17 cellular contexts compared by ENCODE assay signal in the genomic region with DNA sequence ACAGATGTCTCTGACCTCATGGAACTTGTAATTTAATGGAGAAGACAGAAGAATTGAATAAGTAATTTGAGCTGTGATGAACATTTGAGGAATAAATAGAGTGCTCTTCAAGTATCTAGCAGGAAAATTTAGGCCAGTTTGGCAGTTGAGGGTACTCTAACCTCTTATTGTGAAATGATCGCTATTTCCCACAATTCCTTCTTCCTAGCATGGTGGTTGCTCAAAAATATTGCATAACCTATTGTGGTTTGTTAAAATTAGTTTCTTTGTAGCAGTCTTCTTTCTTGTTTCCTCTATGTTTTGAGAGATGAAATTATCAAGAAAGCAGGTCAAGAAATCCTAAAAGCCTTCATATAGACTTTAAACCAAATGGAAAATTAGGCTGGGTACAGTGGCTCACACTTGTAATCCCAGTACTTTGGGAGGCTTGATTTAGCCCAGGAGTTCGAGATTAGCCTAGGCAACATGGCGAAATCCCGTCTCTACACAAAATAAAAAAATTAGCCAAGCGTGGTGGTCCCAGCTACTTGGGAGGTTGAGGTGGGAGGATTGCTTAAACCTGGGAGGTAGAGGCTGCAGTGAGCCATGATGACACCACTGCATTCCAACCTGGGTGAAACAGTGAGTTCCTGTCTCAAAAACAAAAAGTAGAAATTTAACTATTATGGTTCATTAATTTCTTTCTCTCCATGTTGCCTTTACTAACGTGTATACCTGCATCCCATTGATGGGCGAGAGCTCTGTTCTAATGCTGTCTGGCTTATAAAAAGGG. TPM values are rescaled to one million over a fixed set of nuclear protein-coding genes. Genes with fewer than 3 reads are reported as not detected.
DNase-seq lines count a peak whose midpoint lies in the region; ATAC-seq and TF ChIP-seq lines count a peak whose summit lies in the region.
"Had no signal": no experiment of that assay in that cellular context is flagged by ENCODE, and none has a peak within 500 bp of the region (broad histone marks: within the 10 kb centered on the region; RNA-seq: fewer than 3 reads in every experiment).

No MANE protein-coding gene starts in this region.

- no peaks in the 10 kb centered on the region for H3K27me3 ChIP-seq in ACC112 (ENCODE audit: insufficient read depth, low read length)
- no peaks in the 10 kb centered on the region for H3K27me3 ChIP-seq in HL-60 (ENCODE audit: insufficient read depth, poor library complexity, severe bottlenecking)
- H3K27me3 ChIP-seq in naive thymus-derived CD4-positive, alpha-beta T cell (ENCODE audit: control insufficient read depth in 2 of 2, insufficient read depth in 2 of 2, low read length in 2 of 2): no peaks in the 10 kb centered on the region
- H3K27me3 ChIP-seq: vagina had no signal

- DNase-seq in HL-60 (ENCODE audit: low read depth in 1 of 2, low spot score in 1 of 2) (peak; percentile 73 to 98), RPMI7951 (ENCODE audit: low read depth) (peak; percentile 45), fibroblast of the aortic adventitia (ENCODE audit: low read depth) (peak; percentile 25), GM19240 (ENCODE audit: insufficient read length, low spot score) (no peak), NCI-H1417 treated with DMSO at 0.1 percent for 48 hours (lab: John Stamatoyannopoulos, UW) (no peak), NCI-H2081 treated with DMSO at 0.1 percent for 48 hours (lab: John Stamatoyannopoulos, UW) (no peak)
- DNase-seq in naive thymus-derived CD4-positive, alpha-beta T cell: no peak
- DNase-seq: activated gamma-delta T cell; NK-92 treated with Interleukin-12 subunit alpha and Interleukin-12 subunit beta, amount 100 ng/mL, for 24 hours; SK-N-SH; stimulated activated naive CD8-positive, alpha-beta T cell treated with anti-CD3 and anti-CD28 coated beads, Interleukin-15, Interleukin-2, amounts not matched to agents 100 U/mL and 50 U/mL, for 24 hours had no signal

- H3K27ac ChIP-seq in ACC112 (ENCODE audit: low read depth, low read length): peak overlapping the region; percentile 43
- peak overlapping the region; percentile 92 for H3K27ac ChIP-seq in HL-60 (replicated peaks)
- no peak overlapping the region for H3K27ac ChIP-seq in naive thymus-derived CD4-positive, alpha-beta T cell (ENCODE audit: low read depth, low read length)
- H3K27ac ChIP-seq: A549, vagina had no signal

- no peak for TF ChIP-seq CTCF in HL-60 (IDR thresholded peaks at IDR 0.05; ENCODE audit: insufficient read depth, low read length)
- TF ChIP-seq CTCF in fibroblast of the aortic adventitia (IDR thresholded peaks at IDR 0.05; ENCODE audit: insufficient read depth, low read length): no peak

- intact Hi-C loops in naive thymus-derived CD4-positive, alpha-beta T cell (cut with micrococcal nuclease): no loop called here

- peaks cover 0 to 2% (median 0%) of the 10 kb centered on the region in 7 donors for H3K4me1 Mint-ChIP-seq in naive thymus-derived CD4-positive, alpha-beta T cell

- peaks cover 0 to 59% (median 36%) of the 10 kb centered on the region in 5 donors for H3K36me3 Mint-ChIP-seq in naive thymus-derived CD4-positive, alpha-beta T cell

- H2AFZ ChIP-seq in ACC112 (ENCODE audit: low read length, unreplicated experiment): no peak overlapping the region

- CTCF ChIA-PET in naive thymus-derived CD4-positive, alpha-beta T cell (lab: Charles Lee): interaction anchor here (0.9 kb wide), 1 partner anchor 11 kb away, joined by 3 read pairs; no protein-coding TSS in a partner anchor

- H3K36me3 ChIP-seq in ACC112 (ENCODE audit: insufficient read depth, low read length): no peaks in the 10 kb centered on the region
- no peaks in the 10 kb centered on the region for H3K36me3 ChIP-seq in naive thymus-derived CD4-positive, alpha-beta T cell (ENCODE audit: control insufficient read depth in 2 of 3, insufficient read depth in 3 of 3, low read length in 3 of 3)
- H3K36me3 ChIP-seq: vagina had no signal

- no peak overlapping the region for H3K4me3 Mint-ChIP-seq in naive thymus-derived CD4-positive, alpha-beta T cell
- H3K4me3 Mint-ChIP-seq: neural crest cell had no signal

- H3K4me1 ChIP-seq in ACC112 (ENCODE audit: control insufficient read depth, insufficient read depth, low read length, unreplicated experiment): peaks cover 18% of the 10 kb centered on the region
- no peaks in the 10 kb centered on the region for H3K4me1 ChIP-seq in naive thymus-derived CD4-positive, alpha-beta T cell (ENCODE audit: control insufficient read depth in 2 of 2, insufficient read depth in 2 of 2, low read length in 2 of 2)
- H3K4me1 ChIP-seq: A549, vagina had no signal

- H3K9me3 Mint-ChIP-seq in naive thymus-derived CD4-positive, alpha-beta T cell: peaks cover 0 to 9% (median 0%) of the 10 kb centered on the region in 11 donors

- H3K27ac Mint-ChIP-seq in naive thymus-derived CD4-positive, alpha-beta T cell: no peak overlapping the region

- no peaks in the 10 kb centered on the region for H3K79me2 ChIP-seq in ACC112 (ENCODE audit: control insufficient read depth, insufficient read depth, low read length, unreplicated experiment)

- POLR2A ChIA-PET in naive thymus-derived CD4-positive, alpha-beta T cell (lab: Charles Lee): no interaction called here

- no peak for ATAC-seq in naive thymus-derived CD4-positive, alpha-beta T cell
- ATAC-seq: A549; HCT116; stimulated activated naive CD8-positive, alpha-beta T cell treated with anti-CD3 and anti-CD28 coated beads, Interleukin-15, Interleukin-2, amounts not matched to agents 100 U/mL and 50 U/mL, for 24 hours had no signal

- H3K4me3 ChIP-seq in ACC112 (ENCODE audit: low read depth, low read length) (no peak overlapping the region), HL-60 (replicated peaks; ENCODE audit: insufficient read depth, low read length) (no peak overlapping the region), fibroblast of the aortic adventitia (ENCODE audit: low read depth, low read length) (no peak overlapping the region)
- no peak overlapping the region for H3K4me3 ChIP-seq in naive thymus-derived CD4-positive, alpha-beta T cell (ENCODE audit: low read length)
- H3K4me3 ChIP-seq: A549, lung, vagina had no signal

- H3K27me3 Mint-ChIP-seq in naive thymus-derived CD4-positive, alpha-beta T cell: no peaks in the 10 kb centered on the region

- H3K9me3 ChIP-seq in naive thymus-derived CD4-positive, alpha-beta T cell (ENCODE audit: control insufficient read depth in 2 of 3, low read length in 3 of 3): no peaks in the 10 kb centered on the region
- H3K9me3 ChIP-seq: SK-N-SH, vagina had no signal

RNA-seq across cellular contexts. Expression of gene RBKS, which starts 58.7 kb away (rescaled TPM):
- 1.8 and 2.8 TPM in 2 replicates for total RNA-seq in RPMI7951 (2014; rRNA removed; shearing (Covaris generic))
- 1.3 and 1.4 TPM in 2 replicates for total RNA-seq in fibroblast of the aortic adventitia (ENCODE audit: low replicate concordance)
- 10 to 100 TPM in 1 of 5 experiments, 1 to 10 TPM in 4; 1.5 to 10.8 (median 2.0) TPM for total RNA-seq in naive thymus-derived CD4-positive, alpha-beta T cell
- polyA plus RNA-seq in naive thymus-derived CD4-positive, alpha-beta T cell: 1 to 10 TPM; 3.2 to 5.5 TPM

RNA-seq across cellular contexts. Expression of gene BABAM2, which starts 59.1 kb away (rescaled TPM):
- 41.7 and 54.7 TPM in 2 replicates for total RNA-seq in RPMI7951 (2014; rRNA removed; shearing (Covaris generic))
- 18.8 and 45.3 TPM in 2 replicates for total RNA-seq in fibroblast of the aortic adventitia (ENCODE audit: low replicate concordance)
- total RNA-seq in naive thymus-derived CD4-positive, alpha-beta T cell: 10 to 100 TPM; 34.2 to 55.8 (median 40.3) TPM
- polyA plus RNA-seq in naive thymus-derived CD4-positive, alpha-beta T cell: 10 to 100 TPM; 44.2 to 58.2 TPM

RNA-seq across cellular contexts. Expression of gene MRPL33, which starts 59.9 kb away (rescaled TPM):
- total RNA-seq in RPMI7951 (2014; rRNA removed; shearing (Covaris generic)): 335 and 349 TPM in 2 replicates
- 100 and 109 TPM in 2 replicates for total RNA-seq in fibroblast of the aortic adventitia (ENCODE audit: low replicate concordance)
- total RNA-seq in naive thymus-derived CD4-positive, alpha-beta T cell: 10 to 100 TPM; 27.3 to 39.4 (median 35.1) TPM
- 100 to 1,000 TPM; 201 to 233 TPM for polyA plus RNA-seq in naive thymus-derived CD4-positive, alpha-beta T cell

Comparison
In these comparisons a context has a peak if more than half of its experiments do, and no peak if none do; other contexts are left out.
1. DNase-seq: peak in HL-60 (2 of 2), RPMI7951 (single experiment) and fibroblast of the aortic adventitia (single experiment); none in GM19240 (single experiment), naive thymus-derived CD4-positive, alpha-beta T cell (0 of 9), NCI-H1417 treated with DMSO at 0.1 percent for 48 hours (single experiment) and NCI-H2081 treated with DMSO at 0.1 percent for 48 hours (single experiment).